Comparison of ENCODE assay signal across 20 cellular contexts in genomic region chr20:4435210-4435609, GRCh38.
DNase-seq lines count a peak whose midpoint lies in the region; ATAC-seq and TF ChIP-seq lines count a peak whose summit lies in the region.
"Had no signal": no experiment of that assay in that cellular context is flagged by ENCODE, and none has a peak within 500 bp of the region (broad histone marks: within the 10 kb centered on the region; RNA-seq: fewer than 3 reads in every experiment).

No MANE protein-coding gene starts in this region.

- no peaks in the 10 kb centered on the region for H3K9me3 Mint-ChIP-seq in HFFc6
- no peaks in the 10 kb centered on the region for H3K9me3 Mint-ChIP-seq in stimulated activated memory B cell treated with anti-CD40 and anti-IgM and Interleukin-4, amounts not matched to agents 10 μg/mL and 1 μg/mL and 100 μg/mL, for 72 hours
- H3K9me3 Mint-ChIP-seq: WTC11 had no signal

- no peak overlapping the region for H2BK120ac ChIP-seq in neuronal stem cell (ENCODE audit: low read depth, low read length)

- no peak overlapping the region for H3K4me2 ChIP-seq in neuronal stem cell (ENCODE audit: insufficient read depth, low read length, poor library complexity, severe bottlenecking)

- ATAC-seq in HG02623 (IDR thresholded peaks at IDR 0.05; ENCODE audit: unreplicated experiment): no peak
- no peak for ATAC-seq in stimulated activated memory B cell treated with anti-CD40 and anti-IgM and Interleukin-4, amounts not matched to agents 10 μg/mL and 1 μg/mL and 100 μg/mL, for 72 hours
- ATAC-seq: K562, mucosa of descending colon, upper lobe of right lung, WTC11 had no signal

- no peak overlapping the region for H2BK12ac ChIP-seq in neuronal stem cell (ENCODE audit: low read length)

- H3K27ac ChIP-seq in neuronal stem cell (replicated peaks; ENCODE audit: low read length): no peak overlapping the region
- H3K27ac ChIP-seq: prostate gland, RWPE1, SK-N-MC, upper lobe of right lung had no signal

- H2BK15ac ChIP-seq in neuronal stem cell (ENCODE audit: low read length): no peak overlapping the region

- no peak overlapping the region for H3K14ac ChIP-seq in neuronal stem cell (ENCODE audit: low read length)

- H2AK5ac ChIP-seq in neuronal stem cell (ENCODE audit: low read depth, low read length): no peak overlapping the region

- H4K8ac ChIP-seq in neuronal stem cell (ENCODE audit: low read depth, low read length): no peak overlapping the region

- peaks cover 3% of the 10 kb centered on the region; the same call in 1 of the 2 replicates for H3K27me3 Mint-ChIP-seq in HFFc6 (ENCODE audit: insufficient read depth)
- H3K27me3 Mint-ChIP-seq in stimulated activated memory B cell treated with anti-CD40 and anti-IgM and Interleukin-4, amounts not matched to agents 10 μg/mL and 1 μg/mL and 100 μg/mL, for 72 hours: peaks cover 18% of the 10 kb centered on the region

- no peaks in the 10 kb centered on the region for H3K27me3 ChIP-seq in neuronal stem cell (ENCODE audit: control insufficient read depth in 3 of 3, insufficient read depth in 3 of 3, low read depth in 1 of 3, low read length in 3 of 3)

- no peak overlapping the region for H3K4me3 ChIP-seq in neuronal stem cell (ENCODE audit: low read length in 2 of 2)
- H3K4me3 ChIP-seq: K562, mucosa of descending colon, prostate gland, SK-N-MC, upper lobe of right lung had no signal

- TF ChIP-seq CTCF in HFFc6 (IDR thresholded peaks at IDR 0.05): no peak

- H3K23ac ChIP-seq in neuronal stem cell (ENCODE audit: low read depth, low read length, poor library complexity): no peak overlapping the region

- H3K79me1 ChIP-seq in neuronal stem cell (ENCODE audit: low read depth, low read length): no peaks in the 10 kb centered on the region

- H4K91ac ChIP-seq in neuronal stem cell (ENCODE audit: low read depth, low read length, poor library complexity): no peak overlapping the region

- POLR2A ChIA-PET in HEK293T (lab: Yijun Ruan, JAX): no interaction called here

- peak overlapping the region; percentile 64 for H3K4me3 Mint-ChIP-seq in HFFc6
- no peak overlapping the region for H3K4me3 Mint-ChIP-seq in stimulated activated memory B cell treated with anti-CD40 and anti-IgM and Interleukin-4, amounts not matched to agents 10 μg/mL and 1 μg/mL and 100 μg/mL, for 72 hours
- H3K4me3 Mint-ChIP-seq: WTC11 had no signal

- peaks cover 43% of the 10 kb centered on the region for H3K4me1 Mint-ChIP-seq in HFFc6 (ENCODE audit: low read depth)
- H3K4me1 Mint-ChIP-seq in stimulated activated memory B cell treated with anti-CD40 and anti-IgM and Interleukin-4, amounts not matched to agents 10 μg/mL and 1 μg/mL and 100 μg/mL, for 72 hours: no peaks in the 10 kb centered on the region
- H3K4me1 Mint-ChIP-seq: WTC11 had no signal

- peaks cover 0 to 3% of the 10 kb centered on the region in 2 donors for H3K4me1 ChIP-seq in neuronal stem cell (ENCODE audit: control insufficient read depth in 2 of 2, insufficient read depth in 1 of 2, low read depth in 1 of 2, low read length in 2 of 2)
- H3K4me1 ChIP-seq: prostate gland, upper lobe of right lung had no signal

- no peak overlapping the region for H2BK5ac ChIP-seq in neuronal stem cell (ENCODE audit: low read length)

- no peak overlapping the region for H3K9ac ChIP-seq in neuronal stem cell (ENCODE audit: low read depth, low read length, poor library complexity)

- peak; percentile 58 for DNase-seq in AG20443 (ENCODE audit: low spot score)
- DNase-seq in HFFc6: peak; percentile 67
- DNase-seq in epidermal melanocyte (ENCODE audit: insufficient read length, low spot score): peak; percentile 29
- DNase-seq in neuronal stem cell (ENCODE audit: low spot score): no peak
- DNase-seq in HEK293T (ENCODE audit: extremely low spot score): no peak
- DNase-seq: activated CD4-positive, alpha-beta T cell treated with anti-CD3 and anti-CD28 coated beads, Interleukin-2, amount 50 U/mL, for 4 hours; activated naive CD4-positive, alpha-beta T cell; AML-193; mucosa of descending colon; NCI-H187; NCI-H69; substantia nigra; upper lobe of right lung had no signal

- H2AFZ ChIP-seq in neuronal stem cell (ENCODE audit: low read length): peak overlapping the region; percentile 14

- H3K4ac ChIP-seq in neuronal stem cell (ENCODE audit: low read length): no peak overlapping the region

- no peak overlapping the region for H3K18ac ChIP-seq in neuronal stem cell (ENCODE audit: low read length)

- H3K9me3 ChIP-seq in neuronal stem cell (replicated peaks in 1 of 2; ENCODE audit: control insufficient read depth in 2 of 2, insufficient read depth in 1 of 2, low read depth in 1 of 2, low read length in 2 of 2): no peaks in the 10 kb centered on the region
- H3K9me3 ChIP-seq: mucosa of descending colon, prostate gland, upper lobe of right lung had no signal

- H3K36me3 Mint-ChIP-seq in HFFc6 (ENCODE audit: low read depth): peaks cover 24% of the 10 kb centered on the region
- no peaks in the 10 kb centered on the region for H3K36me3 Mint-ChIP-seq in stimulated activated memory B cell treated with anti-CD40 and anti-IgM and Interleukin-4, amounts not matched to agents 10 μg/mL and 1 μg/mL and 100 μg/mL, for 72 hours
- H3K36me3 Mint-ChIP-seq: WTC11 had no signal

- CTCF ChIA-PET in HEK293T (lab: Yijun Ruan, JAX): interaction anchor here (0.6 kb wide), 1 partner anchor 98 kb away, joined by 4 read pairs; no protein-coding TSS in a partner anchor

- no peaks in the 10 kb centered on the region for H3K36me3 ChIP-seq in neuronal stem cell (replicated peaks in 1 of 2; ENCODE audit: control insufficient read depth in 2 of 2, insufficient read depth in 2 of 2, low read length in 2 of 2)
- H3K36me3 ChIP-seq: prostate gland, upper lobe of right lung had no signal

- peak overlapping the region; percentile 96 for H3K27ac Mint-ChIP-seq in HFFc6
- no peak overlapping the region for H3K27ac Mint-ChIP-seq in stimulated activated memory B cell treated with anti-CD40 and anti-IgM and Interleukin-4, amounts not matched to agents 10 μg/mL and 1 μg/mL and 100 μg/mL, for 72 hours
- H3K27ac Mint-ChIP-seq: WTC11 had no signal

TF ChIP-seq in HEK293T, 16 proteins besides CTCF, POLR2A, EP300 and RAD21:
- no peak for TF ChIP-seq HDGF (IDR thresholded peaks at IDR 0.05; ENCODE audit: borderline replicate concordance)
- TF ChIP-seq L3MBTL2 (conservative IDR thresholded peaks at IDR 0.05): no peak
- TF ChIP-seq FOXM1 (IDR thresholded peaks at IDR 0.05; ENCODE audit: borderline replicate concordance): no peak
- no peak for TF ChIP-seq NFRKB (IDR thresholded peaks at IDR 0.05)
- TF ChIP-seq SUZ12 (IDR thresholded peaks at IDR 0.05): no peak
- no peak for TF ChIP-seq TARDBP (IDR thresholded peaks at IDR 0.05)

Comparison
In these comparisons a context has a peak if more than half of its experiments do, and no peak if none do; other contexts are left out.
1. DNase-seq: peak in AG20443 (single experiment), HFFc6 (single experiment) and epidermal melanocyte (single experiment); none in neuronal stem cell (single experiment) and HEK293T (single experiment).